In genomic region chr1:245448858-245449534, GRCh38 we compare ENCODE assay signal across 17 cellular contexts.
DNase-seq lines count a peak whose midpoint lies in the region; ATAC-seq, FAIRE-seq and TF ChIP-seq lines count a peak whose summit lies in the region.
"Had no signal": no experiment of that assay in that cellular context is flagged by ENCODE, and none has a peak within 500 bp of the region (broad histone marks: within the 10 kb centered on the region; RNA-seq: fewer than 3 reads in every experiment).

No MANE protein-coding gene starts in this region.

- peaks cover 3% of the 10 kb centered on the region for H3K27me3 Mint-ChIP-seq in GM23338 (ENCODE audit: insufficient read depth, low read depth, poor library complexity)
- H3K27me3 Mint-ChIP-seq in astrocyte (ENCODE audit: low read depth, unreplicated experiment): peaks cover under 1% of the 10 kb centered on the region

- DNase-seq in COLO668 (lab: John Stamatoyannopoulos, UW; ENCODE audit: unreplicated experiment): peak; percentile 40
- no peak for DNase-seq in GM23338 (ENCODE audit: low spot score)
- peak; percentile 55 for DNase-seq in astrocyte (ENCODE audit: low read depth)
- no peak for DNase-seq in NAMALWA (ENCODE audit: low spot score)
- no peak for DNase-seq in activated CD4-positive, alpha-beta T cell treated with anti-CD3 and anti-CD28 coated beads, Interleukin-2, amount 50 U/mL, for 4 hours
- DNase-seq: activated CD4-positive, alpha-beta T cell treated with anti-CD3 and anti-CD28 coated beads, Interleukin-2, amount 10 ng/mL, durations not matched to agents 7 days and 5 days; effector memory CD8-positive, alpha-beta T cell; foreskin keratinocyte; NCI-H748 treated with DMSO at 0.1 percent for 48 hours; small intestine had no signal

- no peak overlapping the region for H3K4me2 ChIP-seq in GM23338
- H3K4me2 ChIP-seq in astrocyte (ENCODE audit: low read length): peak overlapping the region; percentile 52
- H3K4me2 ChIP-seq: BLaER1 had no signal

- peaks cover 17% of the 10 kb centered on the region for H3K4me1 ChIP-seq in GM23338 (ENCODE audit: insufficient read depth)
- no peaks in the 10 kb centered on the region for H3K4me1 ChIP-seq in astrocyte (ENCODE audit: insufficient read depth, low read length)
- H3K4me1 ChIP-seq in mesodermal cell (ENCODE audit: control insufficient read depth, insufficient read depth, low read length, poor library complexity, severe bottlenecking): no peaks in the 10 kb centered on the region
- H3K4me1 ChIP-seq: BLaER1, foreskin keratinocyte had no signal

- H3K9me3 ChIP-seq in astrocyte (ENCODE audit: insufficient read depth, low read depth, low read length) (no peaks in the 10 kb centered on the region), mesodermal cell (ENCODE audit: control insufficient read depth, low read length) (peaks cover 5% of the 10 kb centered on the region)
- H3K9me3 ChIP-seq: BLaER1, thoracic aorta had no signal

- peak overlapping the region; percentile 5 for H3K9ac ChIP-seq in astrocyte (ENCODE audit: low read length)
- H3K9ac ChIP-seq: BLaER1 had no signal

- H3K27me3 ChIP-seq in GM23338 (ENCODE audit: insufficient read depth) (no peaks in the 10 kb centered on the region), astrocyte (ENCODE audit: insufficient read depth, low read length) (no peaks in the 10 kb centered on the region)
- H3K27me3 ChIP-seq: BLaER1, foreskin keratinocyte had no signal

- H3K4me3 Mint-ChIP-seq in GM23338 (no peak overlapping the region), astrocyte (ENCODE audit: unreplicated experiment) (no peak overlapping the region)
- H3K4me3 Mint-ChIP-seq: activated CD4-positive, alpha-beta T cell treated with anti-CD3 and anti-CD28 coated beads, Interleukin-2, amount 10 ng/mL, durations not matched to agents 7 days and 5 days; effector memory CD8-positive, alpha-beta T cell had no signal

- no peak for FAIRE-seq in astrocyte (lab: Jason Lieb, UNC)
- FAIRE-seq: small intestine had no signal

- H3K36me3 ChIP-seq in GM23338 (ENCODE audit: insufficient read depth): no peaks in the 10 kb centered on the region
- no peaks in the 10 kb centered on the region for H3K36me3 ChIP-seq in astrocyte (ENCODE audit: insufficient read depth, low read length)
- H3K36me3 ChIP-seq in mesodermal cell (ENCODE audit: control insufficient read depth, insufficient read depth, low read length): no peaks in the 10 kb centered on the region
- H3K36me3 ChIP-seq: BLaER1, thoracic aorta had no signal

- no peaks in the 10 kb centered on the region for H3K9me3 Mint-ChIP-seq in GM23338
- H3K9me3 Mint-ChIP-seq in astrocyte (ENCODE audit: unreplicated experiment): peaks cover 2% of the 10 kb centered on the region
- H3K9me3 Mint-ChIP-seq: activated CD4-positive, alpha-beta T cell treated with anti-CD3 and anti-CD28 coated beads, Interleukin-2, amount 10 ng/mL, durations not matched to agents 7 days and 5 days; activated naive CD4-positive, alpha-beta T cell treated with anti-CD3 and anti-CD28 coated beads, Interleukin-2, amount 50 U/mL, for 72 hours; effector memory CD8-positive, alpha-beta T cell had no signal

- H4K20me1 ChIP-seq in GM23338 (replicated peaks; ENCODE audit: insufficient read depth) (no peaks in the 10 kb centered on the region), astrocyte (ENCODE audit: insufficient read depth, low read length) (no peaks in the 10 kb centered on the region)
- H4K20me1 ChIP-seq: BLaER1 had no signal

- 81 to 89% methylated on average over 8 of the region's 9 CpGs for WGBS in mesodermal cell (ENCODE audit: insufficient coverage in 2 of 2), 2 experiments

- H2AFZ ChIP-seq in GM23338 (peak overlapping the region; percentile 33; the same call in 1 of the 2 replicates), astrocyte (ENCODE audit: low read depth, low read length) (peak overlapping the region; percentile 3)

- ATAC-seq in GM23338 (no peak), GM18511 (IDR thresholded peaks at IDR 0.05; ENCODE audit: unreplicated experiment) (no peak)
- ATAC-seq: activated naive CD4-positive, alpha-beta T cell treated with anti-CD3 and anti-CD28 coated beads, Interleukin-2, amount 50 U/mL, for 72 hours; effector memory CD8-positive, alpha-beta T cell; foreskin keratinocyte; left lobe of liver had no signal

- H3K36me3 Mint-ChIP-seq in GM23338 (ENCODE audit: low read depth): no peaks in the 10 kb centered on the region
- H3K36me3 Mint-ChIP-seq in astrocyte (ENCODE audit: low read depth, unreplicated experiment): no peaks in the 10 kb centered on the region
- H3K36me3 Mint-ChIP-seq: activated naive CD4-positive, alpha-beta T cell treated with anti-CD3 and anti-CD28 coated beads, Interleukin-2, amount 50 U/mL, for 72 hours had no signal

- TF ChIP-seq CTCF in GM23338 (conservative IDR thresholded peaks at IDR 0.05; ENCODE audit: low read depth in 2 of 2) (no peak), astrocyte (IDR thresholded peaks at IDR 0.05; ENCODE audit: insufficient read depth, low read depth, low read length) (no peak)

- H3K4me3 ChIP-seq in GM23338 (no peak overlapping the region), astrocyte (ENCODE audit: insufficient read depth, low read depth, low read length) (no peak overlapping the region), mesodermal cell (ENCODE audit: extremely low read depth, insufficient read depth, low read length, poor library complexity, severe bottlenecking) (no peak overlapping the region)
- H3K4me3 ChIP-seq: BLaER1, SK-N-MC, thoracic aorta had no signal

- H3K79me2 ChIP-seq in GM23338 (replicated peaks; ENCODE audit: insufficient read depth): no peaks in the 10 kb centered on the region
- no peaks in the 10 kb centered on the region for H3K79me2 ChIP-seq in astrocyte (ENCODE audit: insufficient read depth, low read length)

- H3K9me2 ChIP-seq in GM23338 (ENCODE audit: insufficient read depth): no peaks in the 10 kb centered on the region

- H3F3A ChIP-seq in GM23338 (replicated peaks; ENCODE audit: low read depth): no peaks in the 10 kb centered on the region

- peaks cover 18% of the 10 kb centered on the region for H3K4me1 Mint-ChIP-seq in GM23338
- no peaks in the 10 kb centered on the region for H3K4me1 Mint-ChIP-seq in astrocyte (ENCODE audit: low read depth, unreplicated experiment)
- H3K4me1 Mint-ChIP-seq: activated CD4-positive, alpha-beta T cell treated with anti-CD3 and anti-CD28 coated beads, Interleukin-2, amount 10 ng/mL, durations not matched to agents 7 days and 5 days had no signal

- H3K27ac ChIP-seq in GM23338 (ENCODE audit: low read depth) (no peak overlapping the region), astrocyte (ENCODE audit: low read depth, low read length) (no peak overlapping the region), mesodermal cell (ENCODE audit: low read depth, low read length, severe bottlenecking) (peak overlapping the region; percentile 44)
- H3K27ac ChIP-seq: BLaER1, foreskin keratinocyte, SK-N-MC, thoracic aorta had no signal

- no peak overlapping the region for H3K27ac Mint-ChIP-seq in GM23338
- no peak overlapping the region for H3K27ac Mint-ChIP-seq in astrocyte (ENCODE audit: unreplicated experiment)
- H3K27ac Mint-ChIP-seq: activated CD4-positive, alpha-beta T cell treated with anti-CD3 and anti-CD28 coated beads, Interleukin-2, amount 10 ng/mL, durations not matched to agents 7 days and 5 days; activated naive CD4-positive, alpha-beta T cell treated with anti-CD3 and anti-CD28 coated beads, Interleukin-2, amount 50 U/mL, for 72 hours; effector memory CD8-positive, alpha-beta T cell had no signal

TF ChIP-seq in GM23338, 12 proteins besides CTCF, POLR2A, EP300 and RAD21 (continues in another document):
- TF ChIP-seq ZNF114 (CRISPR knock-in tag; IDR thresholded peaks at IDR 0.05) (no peak), ETS1 (IDR thresholded peaks at IDR 0.05) (no peak), REST (IDR thresholded peaks at IDR 0.05; ENCODE audit: unreplicated experiment) (no peak), POLR2AphosphoS5 (IDR thresholded peaks at IDR 0.05; ENCODE audit: low read depth) (no peak), EZH2 (IDR thresholded peaks at IDR 0.05; ENCODE audit: low read depth, unreplicated experiment) (no peak), STAT1 (IDR thresholded peaks at IDR 0.05; ENCODE audit: unreplicated experiment) (no peak)

Comparison
In these comparisons a context has a peak if more than half of its experiments do, and no peak if none do; other contexts are left out.
1. DNase-seq: peak in COLO668 (single experiment) and astrocyte (single experiment); none in GM23338 (single experiment), NAMALWA (single experiment) and activated CD4-positive, alpha-beta T cell treated with anti-CD3 and anti-CD28 coated beads, Interleukin-2, amount 50 U/mL, for 4 hours (0 of 2).